ENCODE assay signal across 2 cellular contexts in the genomic region with DNA sequence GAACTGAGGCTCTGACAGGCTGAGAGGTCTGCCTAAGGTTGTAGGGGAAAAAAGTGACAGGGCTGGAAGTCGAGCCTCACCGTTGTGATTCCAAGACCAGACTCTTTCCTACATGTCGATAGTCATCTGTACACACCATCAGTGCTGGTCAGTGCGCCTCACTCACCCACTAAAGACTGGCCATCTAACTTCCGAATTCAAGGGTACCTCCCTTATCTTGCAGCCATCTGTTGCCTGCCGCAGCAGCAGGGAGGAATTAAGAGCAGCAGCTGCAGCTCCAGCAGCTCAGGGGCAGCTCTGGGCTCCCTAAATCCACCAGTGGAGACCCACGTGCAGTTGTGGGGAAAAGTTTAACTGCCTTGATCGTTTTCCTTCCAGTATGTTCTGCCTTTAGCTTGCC.
TF ChIP-seq lines count a peak whose summit lies in the region.

No MANE protein-coding gene starts in this region.

TF ChIP-seq in H1, 55 proteins besides CTCF, POLR2A, EP300 and RAD21:
- no peak for TF ChIP-seq NRF1 (IDR thresholded peaks at IDR 0.05; ENCODE audit: low read depth, low read length)
- no peak for TF ChIP-seq JUN (IDR thresholded peaks at IDR 0.05; ENCODE audit: low read depth, low read length)
- no peak for TF ChIP-seq SAP30 (IDR thresholded peaks at IDR 0.05; ENCODE audit: insufficient read depth, insufficient replicate concordance, low read length)
- TF ChIP-seq TAF1 (IDR thresholded peaks at IDR 0.05; ENCODE audit: low read depth, low read length): no peak
- TF ChIP-seq SP1 (IDR thresholded peaks at IDR 0.05; ENCODE audit: low read depth, low read length): no peak
- TF ChIP-seq RXRA (IDR thresholded peaks at IDR 0.05; ENCODE audit: insufficient read depth, low read depth, low read length): no peak
- no peak for TF ChIP-seq KDM4A (IDR thresholded peaks at IDR 0.05; ENCODE audit: low read depth, low read length, severe bottlenecking)
- TF ChIP-seq, protein P1, sequence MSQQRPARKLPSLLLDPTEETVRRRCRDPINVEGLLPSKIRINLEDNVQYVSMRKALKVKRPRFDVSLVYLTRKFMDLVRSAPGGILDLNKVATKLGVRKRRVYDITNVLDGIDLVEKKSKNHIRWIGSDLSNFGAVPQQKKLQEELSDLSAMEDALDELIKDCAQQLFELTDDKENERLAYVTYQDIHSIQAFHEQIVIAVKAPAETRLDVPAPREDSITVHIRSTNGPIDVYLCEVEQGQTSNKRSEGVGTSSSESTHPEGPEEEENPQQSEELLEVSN (IDR thresholded peaks at IDR 0.05): no peak
- no peak for TF ChIP-seq RBBP5 (IDR thresholded peaks at IDR 0.05; ENCODE audit: borderline replicate concordance, low read depth, low read length)
- TF ChIP-seq, protein P2, sequence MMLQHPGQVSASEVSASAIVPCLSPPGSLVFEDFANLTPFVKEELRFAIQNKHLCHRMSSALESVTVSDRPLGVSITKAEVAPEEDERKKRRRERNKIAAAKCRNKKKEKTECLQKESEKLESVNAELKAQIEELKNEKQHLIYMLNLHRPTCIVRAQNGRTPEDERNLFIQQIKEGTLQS (IDR thresholded peaks at IDR 0.05; ENCODE audit: insufficient read depth, low read depth, low read length): no peak
- no peak for TF ChIP-seq RNF2 (IDR thresholded peaks at IDR 0.05; ENCODE audit: borderline replicate concordance, low read depth, low read length, missing control alignments, poor library complexity, severe bottlenecking)
- TF ChIP-seq HDAC6 (IDR thresholded peaks at IDR 0.05; ENCODE audit: low read depth, low read length): no peak
- TF ChIP-seq TBP (IDR thresholded peaks at IDR 0.05; ENCODE audit: low read depth, low read length): no peak
TF ChIP-seq in H1: peak in this region for 0.

TF ChIP-seq in GM23338, 12 proteins besides CTCF, POLR2A, EP300 and RAD21:
- TF ChIP-seq CREB1 (CRISPR knock-in tag; IDR thresholded peaks at IDR 0.05; ENCODE audit: low read depth): no peak
- no peak for TF ChIP-seq EZH2 (IDR thresholded peaks at IDR 0.05; ENCODE audit: low read depth, unreplicated experiment)
- no peak for TF ChIP-seq NANOG (IDR thresholded peaks at IDR 0.05; ENCODE audit: borderline replicate concordance)
- no peak for TF ChIP-seq ZNF114 (CRISPR knock-in tag; IDR thresholded peaks at IDR 0.05)
- TF ChIP-seq, protein P3, sequence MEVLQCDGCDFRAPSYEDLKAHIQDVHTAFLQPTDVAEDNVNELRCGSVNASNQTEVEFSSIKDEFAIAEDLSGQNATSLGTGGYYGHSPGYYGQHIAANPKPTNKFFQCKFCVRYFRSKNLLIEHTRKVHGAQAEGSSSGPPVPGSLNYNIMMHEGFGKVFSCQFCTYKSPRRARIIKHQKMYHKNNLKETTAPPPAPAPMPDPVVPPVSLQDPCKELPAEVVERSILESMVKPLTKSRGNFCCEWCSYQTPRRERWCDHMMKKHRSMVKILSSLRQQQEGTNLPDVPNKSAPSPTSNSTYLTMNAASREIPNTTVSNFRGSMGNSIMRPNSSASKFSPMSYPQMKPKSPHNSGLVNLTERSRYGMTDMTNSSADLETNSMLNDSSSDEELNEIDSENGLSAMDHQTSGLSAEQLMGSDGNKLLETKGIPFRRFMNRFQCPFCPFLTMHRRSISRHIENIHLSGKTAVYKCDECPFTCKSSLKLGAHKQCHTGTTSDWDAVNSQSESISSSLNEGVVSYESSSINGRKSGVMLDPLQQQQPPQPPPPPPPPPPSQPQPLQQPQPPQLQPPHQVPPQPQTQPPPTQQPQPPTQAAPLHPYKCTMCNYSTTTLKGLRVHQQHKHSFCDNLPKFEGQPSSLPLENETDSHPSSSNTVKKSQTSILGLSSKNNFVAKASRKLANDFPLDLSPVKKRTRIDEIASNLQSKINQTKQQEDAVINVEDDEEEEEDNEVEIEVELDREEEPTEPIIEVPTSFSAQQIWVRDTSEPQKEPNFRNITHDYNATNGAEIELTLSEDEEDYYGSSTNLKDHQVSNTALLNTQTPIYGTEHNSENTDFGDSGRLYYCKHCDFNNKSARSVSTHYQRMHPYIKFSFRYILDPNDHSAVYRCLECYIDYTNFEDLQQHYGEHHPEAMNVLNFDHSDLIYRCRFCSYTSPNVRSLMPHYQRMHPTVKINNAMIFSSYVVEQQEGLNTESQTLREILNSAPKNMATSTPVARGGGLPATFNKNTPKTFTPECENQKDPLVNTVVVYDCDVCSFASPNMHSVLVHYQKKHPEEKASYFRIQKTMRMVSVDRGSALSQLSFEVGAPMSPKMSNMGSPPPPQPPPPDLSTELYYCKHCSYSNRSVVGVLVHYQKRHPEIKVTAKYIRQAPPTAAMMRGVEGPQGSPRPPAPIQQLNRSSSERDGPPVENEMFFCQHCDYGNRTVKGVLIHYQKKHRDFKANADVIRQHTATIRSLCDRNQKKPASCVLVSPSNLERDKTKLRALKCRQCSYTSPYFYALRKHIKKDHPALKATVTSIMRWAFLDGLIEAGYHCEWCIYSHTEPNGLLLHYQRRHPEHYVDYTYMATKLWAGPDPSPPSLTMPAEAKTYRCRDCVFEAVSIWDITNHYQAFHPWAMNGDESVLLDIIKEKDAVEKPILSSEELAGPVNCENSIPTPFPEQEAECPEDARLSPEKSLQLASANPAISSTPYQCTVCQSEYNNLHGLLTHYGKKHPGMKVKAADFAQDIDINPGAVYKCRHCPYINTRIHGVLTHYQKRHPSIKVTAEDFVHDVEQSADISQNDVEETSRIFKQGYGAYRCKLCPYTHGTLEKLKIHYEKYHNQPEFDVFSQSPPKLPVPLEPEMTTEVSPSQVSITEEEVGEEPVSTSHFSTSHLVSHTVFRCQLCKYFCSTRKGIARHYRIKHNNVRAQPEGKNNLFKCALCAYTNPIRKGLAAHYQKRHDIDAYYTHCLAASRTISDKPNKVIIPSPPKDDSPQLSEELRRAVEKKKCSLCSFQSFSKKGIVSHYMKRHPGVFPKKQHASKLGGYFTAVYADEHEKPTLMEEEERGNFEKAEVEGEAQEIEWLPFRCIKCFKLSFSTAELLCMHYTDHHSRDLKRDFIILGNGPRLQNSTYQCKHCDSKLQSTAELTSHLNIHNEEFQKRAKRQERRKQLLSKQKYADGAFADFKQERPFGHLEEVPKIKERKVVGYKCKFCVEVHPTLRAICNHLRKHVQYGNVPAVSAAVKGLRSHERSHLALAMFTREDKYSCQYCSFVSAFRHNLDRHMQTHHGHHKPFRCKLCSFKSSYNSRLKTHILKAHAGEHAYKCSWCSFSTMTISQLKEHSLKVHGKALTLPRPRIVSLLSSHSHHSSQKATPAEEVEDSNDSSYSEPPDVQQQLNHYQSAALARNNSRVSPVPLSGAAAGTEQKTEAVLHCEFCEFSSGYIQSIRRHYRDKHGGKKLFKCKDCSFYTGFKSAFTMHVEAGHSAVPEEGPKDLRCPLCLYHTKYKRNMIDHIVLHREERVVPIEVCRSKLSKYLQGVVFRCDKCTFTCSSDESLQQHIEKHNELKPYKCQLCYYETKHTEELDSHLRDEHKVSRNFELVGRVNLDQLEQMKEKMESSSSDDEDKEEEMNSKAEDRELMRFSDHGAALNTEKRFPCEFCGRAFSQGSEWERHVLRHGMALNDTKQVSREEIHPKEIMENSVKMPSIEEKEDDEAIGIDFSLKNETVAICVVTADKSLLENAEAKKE (CRISPR knock-in tag; IDR thresholded peaks at IDR 0.05): no peak
- no peak for TF ChIP-seq POLR2AphosphoS5 (IDR thresholded peaks at IDR 0.05; ENCODE audit: low read depth)
- TF ChIP-seq EZH2phosphoT487 (IDR thresholded peaks at IDR 0.05; ENCODE audit: unreplicated experiment): no peak
- TF ChIP-seq JUNB (IDR thresholded peaks at IDR 0.05; ENCODE audit: unreplicated experiment): no peak
- TF ChIP-seq, protein P4, sequence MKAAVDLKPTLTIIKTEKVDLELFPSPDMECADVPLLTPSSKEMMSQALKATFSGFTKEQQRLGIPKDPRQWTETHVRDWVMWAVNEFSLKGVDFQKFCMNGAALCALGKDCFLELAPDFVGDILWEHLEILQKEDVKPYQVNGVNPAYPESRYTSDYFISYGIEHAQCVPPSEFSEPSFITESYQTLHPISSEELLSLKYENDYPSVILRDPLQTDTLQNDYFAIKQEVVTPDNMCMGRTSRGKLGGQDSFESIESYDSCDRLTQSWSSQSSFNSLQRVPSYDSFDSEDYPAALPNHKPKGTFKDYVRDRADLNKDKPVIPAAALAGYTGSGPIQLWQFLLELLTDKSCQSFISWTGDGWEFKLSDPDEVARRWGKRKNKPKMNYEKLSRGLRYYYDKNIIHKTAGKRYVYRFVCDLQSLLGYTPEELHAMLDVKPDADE (IDR thresholded peaks at IDR 0.05): no peak
- no peak for TF ChIP-seq STAT1 (IDR thresholded peaks at IDR 0.05; ENCODE audit: unreplicated experiment)
- TF ChIP-seq, protein P5, sequence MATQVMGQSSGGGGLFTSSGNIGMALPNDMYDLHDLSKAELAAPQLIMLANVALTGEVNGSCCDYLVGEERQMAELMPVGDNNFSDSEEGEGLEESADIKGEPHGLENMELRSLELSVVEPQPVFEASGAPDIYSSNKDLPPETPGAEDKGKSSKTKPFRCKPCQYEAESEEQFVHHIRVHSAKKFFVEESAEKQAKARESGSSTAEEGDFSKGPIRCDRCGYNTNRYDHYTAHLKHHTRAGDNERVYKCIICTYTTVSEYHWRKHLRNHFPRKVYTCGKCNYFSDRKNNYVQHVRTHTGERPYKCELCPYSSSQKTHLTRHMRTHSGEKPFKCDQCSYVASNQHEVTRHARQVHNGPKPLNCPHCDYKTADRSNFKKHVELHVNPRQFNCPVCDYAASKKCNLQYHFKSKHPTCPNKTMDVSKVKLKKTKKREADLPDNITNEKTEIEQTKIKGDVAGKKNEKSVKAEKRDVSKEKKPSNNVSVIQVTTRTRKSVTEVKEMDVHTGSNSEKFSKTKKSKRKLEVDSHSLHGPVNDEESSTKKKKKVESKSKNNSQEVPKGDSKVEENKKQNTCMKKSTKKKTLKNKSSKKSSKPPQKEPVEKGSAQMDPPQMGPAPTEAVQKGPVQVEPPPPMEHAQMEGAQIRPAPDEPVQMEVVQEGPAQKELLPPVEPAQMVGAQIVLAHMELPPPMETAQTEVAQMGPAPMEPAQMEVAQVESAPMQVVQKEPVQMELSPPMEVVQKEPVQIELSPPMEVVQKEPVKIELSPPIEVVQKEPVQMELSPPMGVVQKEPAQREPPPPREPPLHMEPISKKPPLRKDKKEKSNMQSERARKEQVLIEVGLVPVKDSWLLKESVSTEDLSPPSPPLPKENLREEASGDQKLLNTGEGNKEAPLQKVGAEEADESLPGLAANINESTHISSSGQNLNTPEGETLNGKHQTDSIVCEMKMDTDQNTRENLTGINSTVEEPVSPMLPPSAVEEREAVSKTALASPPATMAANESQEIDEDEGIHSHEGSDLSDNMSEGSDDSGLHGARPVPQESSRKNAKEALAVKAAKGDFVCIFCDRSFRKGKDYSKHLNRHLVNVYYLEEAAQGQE (IDR thresholded peaks at IDR 0.05; ENCODE audit: unreplicated experiment): no peak
- TF ChIP-seq ZNF331 (CRISPR knock-in tag; IDR thresholded peaks at IDR 0.05; ENCODE audit: low read depth): no peak
TF ChIP-seq in GM23338: peak in this region for 0.
